ENCODE assay signal across 8 cellular contexts in genomic region chr12:121128908-121129704, GRCh38.
DNase-seq lines count a peak whose midpoint lies in the region; ATAC-seq and TF ChIP-seq lines count a peak whose summit lies in the region.

No MANE protein-coding gene starts in this region.

- H3K4me2 ChIP-seq in SU-DHL-6 (ENCODE audit: low read depth, low read length, poor library complexity, severe bottlenecking): peak overlapping the region; percentile 41

- peak overlapping the region; percentile 86 for H2AFZ ChIP-seq in SU-DHL-6 (ENCODE audit: low read depth, low read length, severe bottlenecking)

- DNase-seq in Ammon's horn (ENCODE audit: low spot score) (peak; percentile 99), adipocyte (ENCODE audit: low read depth) (no peak), hippocampal formation (lab: John Stamatoyannopoulos, UW) (peak; percentile 96 to 98), NCI-H1092 (lab: John Stamatoyannopoulos, UW) (no peak)
- peak; percentile 77 to 82 for DNase-seq in stimulated activated CD4-positive, alpha-beta T cell treated with anti-CD3 and anti-CD28 coated beads, Interleukin-15, amount 100 ng/mL, for 48 hours (ENCODE audit: low read depth in 2 of 2)

- H3F3A ChIP-seq in SU-DHL-6 (ENCODE audit: insufficient read depth): no peaks in the 10 kb centered on the region

- H3K27ac ChIP-seq in SU-DHL-6 (ENCODE audit: low read depth, low read length): peak overlapping the region; percentile 5; the same call in 1 of the 2 replicates

- H3K4me3 ChIP-seq in SU-DHL-6 (ENCODE audit: insufficient read depth, low read length, poor library complexity, severe bottlenecking): no peak overlapping the region
- peak overlapping the region; percentile 54 for H3K4me3 ChIP-seq in adipocyte (ENCODE audit: low read length)

- H3K9me3 ChIP-seq in SU-DHL-6 (ENCODE audit: insufficient read depth, low read length) (no peaks in the 10 kb centered on the region), adipocyte (ENCODE audit: control insufficient read depth, low read length) (no peaks in the 10 kb centered on the region)

- H3K9ac ChIP-seq in SU-DHL-6 (ENCODE audit: low read length) (peak overlapping the region; percentile 7; the same call in 1 of the 2 replicates), adipocyte (ENCODE audit: low read length) (peak overlapping the region; percentile 13)

- no peaks in the 10 kb centered on the region for H3K79me2 ChIP-seq in SU-DHL-6 (ENCODE audit: insufficient read depth, low read length)

- H4K20me1 ChIP-seq in SU-DHL-6 (ENCODE audit: low read depth, low read length): no peaks in the 10 kb centered on the region

- H3K27me3 ChIP-seq in SU-DHL-6 (ENCODE audit: low read length) (no peaks in the 10 kb centered on the region), adipocyte (replicated peaks; ENCODE audit: control insufficient read depth, insufficient read depth, low read length) (peaks cover 18% of the 10 kb centered on the region)

- H3K9me2 ChIP-seq in SU-DHL-6 (replicated peaks; ENCODE audit: insufficient read depth, low read length): no peaks in the 10 kb centered on the region

- TF ChIP-seq CTCF in SU-DHL-6 (IDR thresholded peaks at IDR 0.05; ENCODE audit: insufficient read depth, low read length, poor library complexity, severe bottlenecking): no peak

- ATAC-seq in GM19043 (IDR thresholded peaks at IDR 0.05; ENCODE audit: low read depth, unreplicated experiment): peak; percentile 67
- ATAC-seq in HG03196 (IDR thresholded peaks at IDR 0.05; ENCODE audit: unreplicated experiment): peak; percentile 72

- no peaks in the 10 kb centered on the region for H3K36me3 ChIP-seq in SU-DHL-6 (ENCODE audit: low read length)
- H3K36me3 ChIP-seq in adipocyte (ENCODE audit: control insufficient read depth, insufficient read depth, low read length, severe bottlenecking): no peaks in the 10 kb centered on the region

- H3K4me1 ChIP-seq in adipocyte (ENCODE audit: control insufficient read depth, insufficient read depth, low read length): peaks cover 21% of the 10 kb centered on the region

Comparison
In these comparisons a context has a peak if more than half of its experiments do, and no peak if none do; other contexts are left out.
1. DNase-seq: peak in Ammon's horn (single experiment), hippocampal formation (2 of 2) and stimulated activated CD4-positive, alpha-beta T cell treated with anti-CD3 and anti-CD28 coated beads, Interleukin-15, amount 100 ng/mL, for 48 hours (2 of 2); none in adipocyte (single experiment) and NCI-H1092 (single experiment).